Comparison of ENCODE assay signal across 29 cellular contexts in genomic region chr14:97156705-97157104, GRCh38.
"Had no signal": no experiment of that assay in that cellular context is flagged by ENCODE, and none has a peak within 500 bp of the region (broad histone marks: within the 10 kb centered on the region; RNA-seq: fewer than 3 reads in every experiment).

No MANE protein-coding gene starts in this region.

- ATAC-seq: activated CD4-positive, alpha-beta T cell treated with anti-CD3 and anti-CD28 coated beads for 36 hours; activated CD8-positive, alpha-beta T cell treated with anti-CD3 and anti-CD28 coated beads, Interleukin-2, amount 10 ng/mL, durations not matched to agents 7 days and 5 days; activated T-cell treated with anti-CD3 and anti-CD28 coated beads, Interleukin-2, amount 50 U/mL, for 72 hours; esophagus mucosa had no signal

- H3K27ac ChIP-seq: coronary artery, dorsolateral prefrontal cortex had no signal

- H3K27ac Mint-ChIP-seq: activated CD4-positive, alpha-beta memory T cell treated with anti-CD3 and anti-CD28 coated beads for 36 hours; activated CD4-positive, alpha-beta T cell treated with anti-CD3 and anti-CD28 coated beads for 36 hours; activated CD4-positive, alpha-beta T cell treated with anti-CD3 and anti-CD28 coated beads, Interleukin-2, amount 10 ng/mL, durations not matched to agents 24 days and 14 days; activated CD8-positive, alpha-beta T cell treated with anti-CD3 and anti-CD28 coated beads, Interleukin-2, amount 10 ng/mL, durations not matched to agents 7 days and 5 days; activated naive CD8-positive, alpha-beta T cell; activated T-cell treated with anti-CD3 and anti-CD28 coated beads, Interleukin-2, amount 50 U/mL, for 24 hours; activated T-cell treated with anti-CD3 and anti-CD28 coated beads, Interleukin-2, amount 50 U/mL, for 72 hours; dendritic cell treated with granulocyte-macrophage colony-stimulating factor and Interleukin-4, amounts not matched to agents 40 ng/mL and 50 ng/mL, for 4 days; endodermal cell; T-helper 1 cell treated with Interleukin-12 subunit alpha and Interleukin-12 subunit beta and Interleukin-4 antibody, amounts not matched to agents 30 μg/mL and 1 μg/mL, for 36 hours; T-helper 2 cell treated with Interferon-gamma antibody and Interleukin-4, amounts not matched to agents 5 μg/mL and 100 μg/mL, for 36 hours had no signal

- H3K4me3 Mint-ChIP-seq: activated CD4-positive, alpha-beta memory T cell treated with anti-CD3 and anti-CD28 coated beads for 36 hours; activated CD4-positive, alpha-beta T cell treated with anti-CD3 and anti-CD28 coated beads for 36 hours; activated CD4-positive, alpha-beta T cell treated with anti-CD3 and anti-CD28 coated beads, Interleukin-2, amount 10 ng/mL, durations not matched to agents 24 days and 14 days; activated CD8-positive, alpha-beta T cell treated with anti-CD3 and anti-CD28 coated beads, Interleukin-2, amount 10 ng/mL, durations not matched to agents 7 days and 5 days; activated naive CD8-positive, alpha-beta T cell; activated T-cell treated with anti-CD3 and anti-CD28 coated beads, Interleukin-2, amount 50 U/mL, for 24 hours; activated T-cell treated with anti-CD3 and anti-CD28 coated beads, Interleukin-2, amount 50 U/mL, for 72 hours; dendritic cell treated with granulocyte-macrophage colony-stimulating factor and Interleukin-4, amounts not matched to agents 40 ng/mL and 50 ng/mL, for 4 days; endodermal cell; T-helper 1 cell treated with Interleukin-12 subunit alpha and Interleukin-12 subunit beta and Interleukin-4 antibody, amounts not matched to agents 30 μg/mL and 1 μg/mL, for 36 hours; T-helper 2 cell treated with Interferon-gamma antibody and Interleukin-4, amounts not matched to agents 5 μg/mL and 100 μg/mL, for 36 hours had no signal

- DNase-seq: activated CD4-positive, alpha-beta memory T cell treated with anti-CD3 and anti-CD28 coated beads for 36 hours; activated CD4-positive, alpha-beta T cell treated with anti-CD3 and anti-CD28 coated beads for 36 hours; activated CD4-positive, alpha-beta T cell treated with anti-CD3 and anti-CD28 coated beads, Interleukin-2, amount 10 ng/mL, durations not matched to agents 24 days and 14 days; activated CD4-positive, CD25-positive, alpha-beta regulatory T cell; activated CD4-positive, CD25-positive, alpha-beta regulatory T cell treated with anti-CD3 and anti-CD28 coated beads, Interleukin-2, amount 50 U/mL, for 72 hours; activated CD8-positive, alpha-beta memory T cell treated with anti-CD3 and anti-CD28 coated beads, Interleukin-2, amount 50 U/mL, for 48 hours; activated CD8-positive, alpha-beta T cell treated with anti-CD3 and anti-CD28 coated beads, Interleukin-2, amount 10 ng/mL, durations not matched to agents 7 days and 5 days; activated gamma-delta T cell treated with Interleukin-2 at 50 U/mL for 16 hours; activated naive CD4-positive, alpha-beta T cell treated with anti-CD3 and anti-CD28 coated beads, Interleukin-2, amount 50 U/mL, for 16 hours; activated naive CD4-positive, alpha-beta T cell treated with Interleukin-2 at 50 U/mL for 16 hours; activated T-cell treated with anti-CD3 and anti-CD28 coated beads for 4 hours; activated T-cell treated with anti-CD3 and anti-CD28 coated beads, Interleukin-2, amount 50 U/mL, for 24 hours; activated T-cell treated with anti-CD3 and anti-CD28 coated beads, Interleukin-2, amount 50 U/mL, for 72 hours; amniotic stem cell; anterior cingulate cortex; central memory CD4-positive, alpha-beta T cell; cerebellar nuclear complex; dorsolateral prefrontal cortex; effector memory CD4-positive, alpha-beta T cell; endodermal cell; foreskin fibroblast; hippocampal formation; T1000 had no signal

- H3K4me3 ChIP-seq: coronary artery, dorsolateral prefrontal cortex had no signal

- H3K4me1 Mint-ChIP-seq: activated CD4-positive, alpha-beta T cell treated with anti-CD3 and anti-CD28 coated beads for 36 hours; activated CD4-positive, alpha-beta T cell treated with anti-CD3 and anti-CD28 coated beads, Interleukin-2, amount 10 ng/mL, durations not matched to agents 24 days and 14 days; endodermal cell had no signal
